8 cellular contexts compared by ENCODE assay signal in the genomic region with DNA sequence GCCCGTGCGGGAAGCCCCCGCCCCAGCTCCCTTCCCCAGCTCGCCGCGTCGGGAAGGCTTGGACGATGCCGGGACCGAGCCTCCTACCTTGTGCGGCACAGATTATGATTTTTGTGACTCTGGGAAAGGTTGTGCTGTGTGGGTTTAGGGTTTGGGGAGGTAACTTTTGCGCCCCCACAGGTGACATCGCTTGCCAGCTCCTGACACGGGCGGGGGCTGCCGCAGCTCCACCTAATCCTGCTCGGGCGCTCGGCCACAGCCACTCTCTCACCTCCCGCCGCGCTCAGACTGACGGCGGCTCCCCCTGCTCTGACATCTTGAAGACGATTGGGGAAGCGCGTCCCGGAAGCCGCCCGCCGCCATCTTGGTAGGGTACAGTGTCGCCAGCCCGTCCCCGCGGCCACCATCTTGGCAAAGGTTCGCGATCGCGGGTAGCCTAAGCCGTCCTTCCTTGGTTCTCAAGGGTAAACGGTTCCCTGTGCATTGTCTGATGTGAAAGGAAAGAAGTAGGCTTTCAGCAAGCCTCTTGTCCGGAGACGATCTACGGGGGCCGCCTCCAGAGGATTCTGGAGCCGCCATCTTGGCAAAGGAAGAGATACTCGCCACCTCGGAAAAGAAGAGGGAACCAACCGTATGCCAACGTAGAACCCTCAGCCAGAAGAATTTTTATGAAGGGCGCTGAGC. TPM values are rescaled to one million over a fixed set of nuclear protein-coding genes. Genes with fewer than 3 reads are reported as not detected.
DNase-seq lines count a peak whose midpoint lies in the region; ATAC-seq lines count a peak whose summit lies in the region.

No MANE protein-coding gene starts in this region.

- ATAC-seq in GM19025 (IDR thresholded peaks at IDR 0.05; ENCODE audit: low read depth, unreplicated experiment) (peak; percentile 18), HG03378 (IDR thresholded peaks at IDR 0.05; ENCODE audit: unreplicated experiment) (peak; percentile 29)

- H3K18ac ChIP-seq in mesenchymal stem cell (ENCODE audit: low read depth in 1 of 2, low read length in 2 of 2) = peak overlapping the region; percentile 86 to 98

- H3K4ac ChIP-seq in mesenchymal stem cell (ENCODE audit: low read depth in 1 of 2, low read length in 2 of 2) = peak overlapping the region; percentile 80 to 91

- H2BK120ac ChIP-seq in mesenchymal stem cell (ENCODE audit: low read depth, low read length) = peak overlapping the region; percentile 88

- H3K4me3 ChIP-seq in mesenchymal stem cell (ENCODE audit: insufficient read depth in 1 of 2, low read depth in 1 of 2, low read length in 2 of 2) = peak overlapping the region; percentile 82 to 97

- peak overlapping the region; percentile 62 to 73 for H2BK12ac ChIP-seq in mesenchymal stem cell (ENCODE audit: low read length in 2 of 2)

- H4K8ac ChIP-seq in mesenchymal stem cell (ENCODE audit: low read length) = peak overlapping the region; percentile 94

- H3K23ac ChIP-seq in mesenchymal stem cell (ENCODE audit: low read length in 2 of 2) = no peak overlapping the region

- H2AFZ ChIP-seq in mesenchymal stem cell (ENCODE audit: low read depth, low read length) = peak overlapping the region; percentile 86

- peak overlapping the region; percentile 93 for H3K27ac ChIP-seq in mesenchymal stem cell (ENCODE audit: low read length, poor library complexity, severe bottlenecking)

- H2AK5ac ChIP-seq in mesenchymal stem cell (ENCODE audit: low read length, severe bottlenecking) = no peak overlapping the region

- no peaks in the 10 kb centered on the region for H3K9me3 ChIP-seq in mesenchymal stem cell (ENCODE audit: control insufficient read depth, low read length)

- H2BK5ac ChIP-seq in mesenchymal stem cell (ENCODE audit: low read depth, low read length, poor library complexity, severe bottlenecking) = peak overlapping the region; percentile 60

- peak overlapping the region; percentile 96 for H3K9ac ChIP-seq in mesenchymal stem cell (ENCODE audit: low read length)

- peaks cover under 1% of the 10 kb centered on the region for H3K4me1 ChIP-seq in mesenchymal stem cell (ENCODE audit: control insufficient read depth, insufficient read depth, low read depth, low read length)

- H2BK15ac ChIP-seq in mesenchymal stem cell (ENCODE audit: low read depth, poor library complexity, severe bottlenecking) = peak overlapping the region; percentile 98

- peak; percentile 78 for DNase-seq in AG20443 (ENCODE audit: low spot score)
- DNase-seq in NCI-H748 treated with DMSO at 0.1 percent for 48 hours (lab: John Stamatoyannopoulos, UW) = peak; percentile 49
- DNase-seq in activated CD8-positive, alpha-beta memory T cell treated with anti-CD3 and anti-CD28 coated beads for 1 hour (ENCODE audit: extremely low read depth in 1 of 2, low read depth in 1 of 2) = peak; percentile 80 to 85
- DNase-seq in effector CD8-positive, alpha-beta T cell (lab: John Stamatoyannopoulos, UW) = peak; percentile 83
- DNase-seq in mesenchymal stem cell = peak; percentile 80
- DNase-seq in stimulated activated CD8-positive, alpha-beta memory T cell treated with anti-CD3 and anti-CD28 coated beads, Interleukin-12 subunit alpha, Interleukin-12 subunit beta, amount 100 ng/mL, for 24 hours (ENCODE audit: extremely low read depth) = peak; percentile 71

- H3K27me3 ChIP-seq in mesenchymal stem cell (ENCODE audit: control insufficient read depth in 1 of 2, insufficient read depth in 1 of 2, low read length in 2 of 2) = no peaks in the 10 kb centered on the region

- peaks cover 0 to 3% of the 10 kb centered on the region in 2 experiments for H3K36me3 ChIP-seq in mesenchymal stem cell (ENCODE audit: control insufficient read depth in 1 of 2, insufficient read depth in 2 of 2, low read depth in 1 of 2, low read length in 2 of 2)

- H4K91ac ChIP-seq in mesenchymal stem cell (ENCODE audit: low read length) = peak overlapping the region; percentile 95

- peak overlapping the region; percentile 87 for H3K4me2 ChIP-seq in mesenchymal stem cell (ENCODE audit: low read length, poor library complexity, severe bottlenecking)

- peaks cover 4% of the 10 kb centered on the region for H3K79me1 ChIP-seq in mesenchymal stem cell (replicated peaks; ENCODE audit: low read length, poor library complexity, severe bottlenecking)

- H3K14ac ChIP-seq in mesenchymal stem cell (ENCODE audit: low read length in 2 of 2) = peak overlapping the region in 1 of 2 experiments; percentile 76

- 2% methylated on average over 43 of the region's 51 CpGs for WGBS in mesenchymal stem cell

RNA-seq across cellular contexts. Expression of gene NR3C1, which starts 1.7 kb away (rescaled TPM):
- polyA plus RNA-seq in mesenchymal stem cell (2013, experiment 1 of 2) = 24.7 TPM
- polyA plus RNA-seq in mesenchymal stem cell (2013, experiment 2 of 2) = 24.3 TPM

Comparison
In these comparisons a context has a peak if more than half of its experiments do, and no peak if none do; other contexts are left out.
1. Peak in every context shown above with its lines: DNase-seq, ATAC-seq, H3K4me3 ChIP-seq and H3K27ac ChIP-seq.